8 cellular contexts compared by ENCODE assay signal in the genomic region with DNA sequence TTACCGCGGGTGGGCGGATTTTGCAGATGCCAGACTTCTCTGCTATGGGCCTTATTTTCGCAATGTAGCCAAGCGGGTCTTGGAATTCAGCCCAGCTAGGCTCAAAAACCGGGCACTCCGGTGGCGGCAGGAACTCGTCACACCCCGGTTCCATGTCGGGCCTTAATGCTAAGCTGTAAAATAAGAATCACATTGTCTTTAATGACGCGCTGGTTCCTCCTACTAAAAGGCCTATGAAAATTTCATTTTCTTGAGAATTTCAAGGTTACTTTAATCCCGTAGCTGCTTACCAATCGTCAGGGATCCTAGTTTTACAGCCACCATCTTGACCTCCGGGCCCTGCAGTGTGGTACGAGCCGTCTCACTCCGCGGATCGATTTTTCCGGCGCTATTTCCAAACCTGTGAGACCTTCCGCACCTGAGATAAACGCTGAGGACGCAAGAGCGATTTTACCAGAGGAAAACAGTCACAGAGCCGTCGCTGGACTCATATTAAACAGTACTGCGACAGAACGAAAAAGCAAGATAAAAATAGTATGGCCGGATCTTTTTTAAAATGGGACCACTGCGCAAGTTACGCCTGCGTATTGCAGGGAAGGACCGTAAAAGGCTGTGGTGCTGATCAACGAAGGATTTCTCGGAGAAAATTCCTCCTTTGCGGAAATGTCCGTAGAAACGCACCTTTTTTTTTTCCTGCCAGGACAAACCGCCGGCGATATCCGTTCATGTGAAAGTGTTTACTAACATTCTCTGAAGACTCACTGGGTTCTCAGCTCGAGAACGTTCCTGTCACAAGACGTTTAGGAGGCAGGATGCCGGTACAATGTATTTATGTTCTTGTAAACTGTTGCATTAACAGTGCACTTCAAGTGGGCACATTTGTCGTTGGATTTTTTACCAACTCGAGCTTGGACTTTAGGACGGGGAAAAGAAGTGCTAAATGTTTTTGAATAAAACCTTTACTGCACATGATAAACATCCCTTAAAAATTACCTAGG. TPM values are rescaled to one million over a fixed set of nuclear protein-coding genes. Genes with fewer than 3 reads are reported as not detected.
DNase-seq lines count a peak whose midpoint lies in the region; ATAC-seq and TF ChIP-seq lines count a peak whose summit lies in the region.

KDM5D (minus strand) TSS at position 346 of the 998 bp plus-strand sequence; CDS start at position 154, 192 bp downstream.

- H3K79me2 ChIP-seq in hepatocyte = no peaks in the 10 kb centered on the region

- no peaks in the 10 kb centered on the region for H4K20me1 ChIP-seq in hepatocyte (ENCODE audit: insufficient read depth, poor library complexity, severe bottlenecking)

- peak; percentile 85 for ATAC-seq in GM18498 (IDR thresholded peaks at IDR 0.05; ENCODE audit: unreplicated experiment)

- H3K27ac Mint-ChIP-seq in glutamatergic neuron (ENCODE audit: unreplicated experiment) = peak within 1 kb of the TSS; percentile 98

- H3K27me3 ChIP-seq in hepatocyte = no peaks in the 10 kb centered on the region

- in situ Hi-C loops in GM13977 (cut with MboI; ENCODE audit: low pct_unique_long_range_greater_than_20kb, low sequenced_read_pairs, unreplicated experiment) = no loop called here
- in situ Hi-C loops in ACHN (cut with HindIII; ENCODE audit: low pct_ligation_motif_present, low pct_unique_long_range_greater_than_20kb, low sequenced_read_pairs) = no loop called here

- H2AFZ ChIP-seq in hepatocyte = no peak within 1 kb of the TSS

- peak within 1 kb of the TSS; percentile 97 for H3K4me3 Mint-ChIP-seq in glutamatergic neuron (ENCODE audit: unreplicated experiment)

- DNase-seq in HS-5 (ENCODE audit: low read depth) (peak; percentile 72), glutamatergic neuron (peak; percentile 45), GM13977 (ENCODE audit: low spot score) (no peak), hepatocyte (ENCODE audit: low spot score) (no peak), ACHN (no peak)
- DNase-seq in activated CD4-positive, alpha-beta T cell treated with anti-CD3 and anti-CD28 coated beads, Interleukin-2, amount 50 U/mL, for 4 hours = peak; percentile 62
- DNase-seq in stimulated activated CD4-positive, alpha-beta T cell treated with anti-CD3 and anti-CD28 coated beads, Interleukin-2, amount 100 ng/mL, for 4 hours (ENCODE audit: low read depth) = peak; percentile 39

- no peaks in the 10 kb centered on the region for H3K9me3 Mint-ChIP-seq in glutamatergic neuron (ENCODE audit: unreplicated experiment)

- H3K36me3 Mint-ChIP-seq in glutamatergic neuron (ENCODE audit: unreplicated experiment) = no peaks in the 10 kb centered on the region

- no CpG with 5 or more reads among the region's 52 CpGs for WGBS in hepatocyte (ENCODE audit: low lambda C conversion rate, missing lambda C conversion rate)

- H3K4me1 Mint-ChIP-seq in glutamatergic neuron (ENCODE audit: low read depth, unreplicated experiment) = no peaks in the 10 kb centered on the region

- H3K36me3 ChIP-seq in hepatocyte (replicated peaks; ENCODE audit: insufficient read depth, low read depth) = no peaks in the 10 kb centered on the region

- no peak within 1 kb of the TSS for H3K27ac ChIP-seq in hepatocyte

- H3K27me3 Mint-ChIP-seq in glutamatergic neuron (ENCODE audit: unreplicated experiment) = peaks cover 1% of the 10 kb centered on the region

- no peak for TF ChIP-seq CTCF in glutamatergic neuron (IDR thresholded peaks at IDR 0.05; ENCODE audit: partially characterized antibody, unreplicated experiment)
- no peak for TF ChIP-seq CTCF in GM13977 (IDR thresholded peaks at IDR 0.05; ENCODE audit: extremely low read depth, insufficient read depth, missing control alignments)
- TF ChIP-seq CTCF in hepatocyte (IDR thresholded peaks at IDR 0.05; ENCODE audit: poor library complexity) = no peak

- H3K4me2 ChIP-seq in hepatocyte = no peak within 1 kb of the TSS

- no peaks in the 10 kb centered on the region for H3K9me3 ChIP-seq in hepatocyte (ENCODE audit: low read depth)

- no peak within 1 kb of the TSS for H3K4me3 ChIP-seq in hepatocyte

- no peaks in the 10 kb centered on the region for H3K4me1 ChIP-seq in hepatocyte (ENCODE audit: insufficient read depth)

- no peaks in the 10 kb centered on the region for H3K9me2 ChIP-seq in hepatocyte (replicated peaks; ENCODE audit: insufficient read depth)

RNA-seq across cellular contexts. Expression of gene KDM5D, which starts in this region (rescaled TPM):
- total RNA-seq in glutamatergic neuron (ENCODE audit: unreplicated experiment) = 49.5 TPM
- total RNA-seq in hepatocyte = not detected in 2 replicates
- not detected in 2 replicates for polyA plus RNA-seq in hepatocyte

Comparison
In these comparisons a context has a peak if more than half of its experiments do, and no peak if none do; other contexts are left out.
1. DNase-seq: peak in HS-5 (single experiment), activated CD4-positive, alpha-beta T cell treated with anti-CD3 and anti-CD28 coated beads, Interleukin-2, amount 50 U/mL, for 4 hours (2 of 2), glutamatergic neuron (single experiment) and stimulated activated CD4-positive, alpha-beta T cell treated with anti-CD3 and anti-CD28 coated beads, Interleukin-2, amount 100 ng/mL, for 4 hours (single experiment); none in GM13977 (single experiment), hepatocyte (single experiment) and ACHN (single experiment).